Comparison of ENCODE assay signal across 1 cellular context in the genomic region with DNA sequence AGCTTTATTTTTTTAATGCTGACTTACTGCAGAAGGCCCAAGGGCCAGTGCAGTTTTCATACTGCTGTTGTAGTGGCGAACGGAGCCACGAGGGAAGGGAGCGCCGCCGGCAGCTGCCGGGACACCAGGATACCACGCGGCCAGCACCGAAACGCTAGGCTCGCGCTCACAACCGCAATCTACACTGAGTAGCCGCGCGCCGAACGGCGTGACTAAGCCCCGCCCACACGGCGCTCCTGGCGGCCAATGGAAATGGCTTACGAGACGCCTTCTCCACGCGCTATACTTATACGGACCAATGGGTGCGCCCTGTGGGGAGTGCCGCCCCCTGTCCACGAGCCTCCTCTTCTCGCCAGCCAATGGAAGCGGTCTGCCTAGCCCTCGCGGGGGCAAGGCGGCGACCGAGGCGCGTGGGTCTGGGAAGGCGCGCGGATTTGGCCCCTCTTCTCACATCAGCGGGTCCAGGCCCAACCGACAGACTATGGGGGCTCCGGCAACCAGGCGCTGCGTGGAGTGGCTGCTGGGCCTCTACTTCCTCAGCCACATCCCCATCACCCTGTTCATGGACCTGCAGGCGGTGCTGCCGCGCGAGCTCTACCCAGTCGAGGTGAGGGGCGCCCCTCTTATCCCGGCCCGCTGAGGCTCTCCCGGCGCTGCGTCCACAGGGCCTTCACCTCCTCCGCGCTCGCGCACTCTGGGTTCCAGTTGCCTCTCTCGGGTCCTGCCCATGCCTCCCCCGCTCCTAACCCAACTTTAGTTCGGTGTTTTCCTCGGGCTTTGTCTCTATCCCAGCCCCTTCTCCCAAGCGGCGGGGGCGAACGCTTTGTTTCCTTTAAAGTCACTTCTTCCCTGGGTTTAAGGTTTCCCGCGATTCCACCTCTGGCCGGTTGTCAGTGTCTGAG.
TF ChIP-seq lines count a peak whose summit lies in the region.

A gene (plus strand): TSS at position 442 of the 902 bp plus-strand sequence. CDS start 40 bp downstream, at position 482.

TF ChIP-seq in K562, 482 proteins besides CTCF, POLR2A, EP300 and RAD21 (continued from another document and continues in another):
- TF ChIP-seq, protein P1, sequence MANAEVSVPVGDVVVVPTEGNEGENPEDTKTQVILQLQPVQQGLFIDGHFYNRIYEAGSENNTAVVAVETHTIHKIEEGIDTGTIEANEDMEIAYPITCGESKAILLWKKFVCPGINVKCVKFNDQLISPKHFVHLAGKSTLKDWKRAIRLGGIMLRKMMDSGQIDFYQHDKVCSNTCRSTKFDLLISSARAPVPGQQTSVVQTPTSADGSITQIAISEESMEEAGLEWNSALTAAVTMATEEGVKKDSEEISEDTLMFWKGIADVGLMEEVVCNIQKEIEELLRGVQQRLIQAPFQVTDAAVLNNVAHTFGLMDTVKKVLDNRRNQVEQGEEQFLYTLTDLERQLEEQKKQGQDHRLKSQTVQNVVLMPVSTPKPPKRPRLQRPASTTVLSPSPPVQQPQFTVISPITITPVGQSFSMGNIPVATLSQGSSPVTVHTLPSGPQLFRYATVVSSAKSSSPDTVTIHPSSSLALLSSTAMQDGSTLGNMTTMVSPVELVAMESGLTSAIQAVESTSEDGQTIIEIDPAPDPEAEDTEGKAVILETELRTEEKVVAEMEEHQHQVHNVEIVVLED (CRISPR knock-in tag; IDR thresholded peaks at IDR 0.05): peak; percentile 77
- TF ChIP-seq STAG1 (CRISPR knock-in tag; IDR thresholded peaks at IDR 0.05; ENCODE audit: borderline replicate concordance): no peak
- TF ChIP-seq POLR2B (IDR thresholded peaks at IDR 0.05; ENCODE audit: low read depth, partially characterized antibody): no peak
- peak in 1 of 2 experiments; percentile 43; a peak in 1 of 3 replicates for TF ChIP-seq CBX3 (IDR thresholded peaks at IDR 0.05; ENCODE audit: borderline replicate concordance in 1 of 2, low read length in 2 of 2)
- TF ChIP-seq, protein P2, sequence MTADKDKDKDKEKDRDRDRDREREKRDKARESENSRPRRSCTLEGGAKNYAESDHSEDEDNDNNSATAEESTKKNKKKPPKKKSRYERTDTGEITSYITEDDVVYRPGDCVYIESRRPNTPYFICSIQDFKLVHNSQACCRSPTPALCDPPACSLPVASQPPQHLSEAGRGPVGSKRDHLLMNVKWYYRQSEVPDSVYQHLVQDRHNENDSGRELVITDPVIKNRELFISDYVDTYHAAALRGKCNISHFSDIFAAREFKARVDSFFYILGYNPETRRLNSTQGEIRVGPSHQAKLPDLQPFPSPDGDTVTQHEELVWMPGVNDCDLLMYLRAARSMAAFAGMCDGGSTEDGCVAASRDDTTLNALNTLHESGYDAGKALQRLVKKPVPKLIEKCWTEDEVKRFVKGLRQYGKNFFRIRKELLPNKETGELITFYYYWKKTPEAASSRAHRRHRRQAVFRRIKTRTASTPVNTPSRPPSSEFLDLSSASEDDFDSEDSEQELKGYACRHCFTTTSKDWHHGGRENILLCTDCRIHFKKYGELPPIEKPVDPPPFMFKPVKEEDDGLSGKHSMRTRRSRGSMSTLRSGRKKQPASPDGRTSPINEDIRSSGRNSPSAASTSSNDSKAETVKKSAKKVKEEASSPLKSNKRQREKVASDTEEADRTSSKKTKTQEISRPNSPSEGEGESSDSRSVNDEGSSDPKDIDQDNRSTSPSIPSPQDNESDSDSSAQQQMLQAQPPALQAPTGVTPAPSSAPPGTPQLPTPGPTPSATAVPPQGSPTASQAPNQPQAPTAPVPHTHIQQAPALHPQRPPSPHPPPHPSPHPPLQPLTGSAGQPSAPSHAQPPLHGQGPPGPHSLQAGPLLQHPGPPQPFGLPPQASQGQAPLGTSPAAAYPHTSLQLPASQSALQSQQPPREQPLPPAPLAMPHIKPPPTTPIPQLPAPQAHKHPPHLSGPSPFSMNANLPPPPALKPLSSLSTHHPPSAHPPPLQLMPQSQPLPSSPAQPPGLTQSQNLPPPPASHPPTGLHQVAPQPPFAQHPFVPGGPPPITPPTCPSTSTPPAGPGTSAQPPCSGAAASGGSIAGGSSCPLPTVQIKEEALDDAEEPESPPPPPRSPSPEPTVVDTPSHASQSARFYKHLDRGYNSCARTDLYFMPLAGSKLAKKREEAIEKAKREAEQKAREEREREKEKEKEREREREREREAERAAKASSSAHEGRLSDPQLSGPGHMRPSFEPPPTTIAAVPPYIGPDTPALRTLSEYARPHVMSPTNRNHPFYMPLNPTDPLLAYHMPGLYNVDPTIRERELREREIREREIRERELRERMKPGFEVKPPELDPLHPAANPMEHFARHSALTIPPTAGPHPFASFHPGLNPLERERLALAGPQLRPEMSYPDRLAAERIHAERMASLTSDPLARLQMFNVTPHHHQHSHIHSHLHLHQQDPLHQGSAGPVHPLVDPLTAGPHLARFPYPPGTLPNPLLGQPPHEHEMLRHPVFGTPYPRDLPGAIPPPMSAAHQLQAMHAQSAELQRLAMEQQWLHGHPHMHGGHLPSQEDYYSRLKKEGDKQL (CRISPR knock-in tag; IDR thresholded peaks at IDR 0.05; ENCODE audit: borderline replicate concordance): no peak
- TF ChIP-seq TAF7 (tag; IDR thresholded peaks at IDR 0.05): peak; percentile 57; the same call in 1 of the 2 replicates
- TF ChIP-seq NR1H2 (CRISPR knock-in tag; IDR thresholded peaks at IDR 0.05): no peak
- TF ChIP-seq MCM2 (IDR thresholded peaks at IDR 0.05; ENCODE audit: low read depth): no peak
- no peak for TF ChIP-seq HOXB6 (CRISPR knock-in tag; IDR thresholded peaks at IDR 0.05; ENCODE audit: borderline replicate concordance)
- no peak for TF ChIP-seq BMI1 (IDR thresholded peaks at IDR 0.05; ENCODE audit: low read length)
- TF ChIP-seq, protein P3, sequence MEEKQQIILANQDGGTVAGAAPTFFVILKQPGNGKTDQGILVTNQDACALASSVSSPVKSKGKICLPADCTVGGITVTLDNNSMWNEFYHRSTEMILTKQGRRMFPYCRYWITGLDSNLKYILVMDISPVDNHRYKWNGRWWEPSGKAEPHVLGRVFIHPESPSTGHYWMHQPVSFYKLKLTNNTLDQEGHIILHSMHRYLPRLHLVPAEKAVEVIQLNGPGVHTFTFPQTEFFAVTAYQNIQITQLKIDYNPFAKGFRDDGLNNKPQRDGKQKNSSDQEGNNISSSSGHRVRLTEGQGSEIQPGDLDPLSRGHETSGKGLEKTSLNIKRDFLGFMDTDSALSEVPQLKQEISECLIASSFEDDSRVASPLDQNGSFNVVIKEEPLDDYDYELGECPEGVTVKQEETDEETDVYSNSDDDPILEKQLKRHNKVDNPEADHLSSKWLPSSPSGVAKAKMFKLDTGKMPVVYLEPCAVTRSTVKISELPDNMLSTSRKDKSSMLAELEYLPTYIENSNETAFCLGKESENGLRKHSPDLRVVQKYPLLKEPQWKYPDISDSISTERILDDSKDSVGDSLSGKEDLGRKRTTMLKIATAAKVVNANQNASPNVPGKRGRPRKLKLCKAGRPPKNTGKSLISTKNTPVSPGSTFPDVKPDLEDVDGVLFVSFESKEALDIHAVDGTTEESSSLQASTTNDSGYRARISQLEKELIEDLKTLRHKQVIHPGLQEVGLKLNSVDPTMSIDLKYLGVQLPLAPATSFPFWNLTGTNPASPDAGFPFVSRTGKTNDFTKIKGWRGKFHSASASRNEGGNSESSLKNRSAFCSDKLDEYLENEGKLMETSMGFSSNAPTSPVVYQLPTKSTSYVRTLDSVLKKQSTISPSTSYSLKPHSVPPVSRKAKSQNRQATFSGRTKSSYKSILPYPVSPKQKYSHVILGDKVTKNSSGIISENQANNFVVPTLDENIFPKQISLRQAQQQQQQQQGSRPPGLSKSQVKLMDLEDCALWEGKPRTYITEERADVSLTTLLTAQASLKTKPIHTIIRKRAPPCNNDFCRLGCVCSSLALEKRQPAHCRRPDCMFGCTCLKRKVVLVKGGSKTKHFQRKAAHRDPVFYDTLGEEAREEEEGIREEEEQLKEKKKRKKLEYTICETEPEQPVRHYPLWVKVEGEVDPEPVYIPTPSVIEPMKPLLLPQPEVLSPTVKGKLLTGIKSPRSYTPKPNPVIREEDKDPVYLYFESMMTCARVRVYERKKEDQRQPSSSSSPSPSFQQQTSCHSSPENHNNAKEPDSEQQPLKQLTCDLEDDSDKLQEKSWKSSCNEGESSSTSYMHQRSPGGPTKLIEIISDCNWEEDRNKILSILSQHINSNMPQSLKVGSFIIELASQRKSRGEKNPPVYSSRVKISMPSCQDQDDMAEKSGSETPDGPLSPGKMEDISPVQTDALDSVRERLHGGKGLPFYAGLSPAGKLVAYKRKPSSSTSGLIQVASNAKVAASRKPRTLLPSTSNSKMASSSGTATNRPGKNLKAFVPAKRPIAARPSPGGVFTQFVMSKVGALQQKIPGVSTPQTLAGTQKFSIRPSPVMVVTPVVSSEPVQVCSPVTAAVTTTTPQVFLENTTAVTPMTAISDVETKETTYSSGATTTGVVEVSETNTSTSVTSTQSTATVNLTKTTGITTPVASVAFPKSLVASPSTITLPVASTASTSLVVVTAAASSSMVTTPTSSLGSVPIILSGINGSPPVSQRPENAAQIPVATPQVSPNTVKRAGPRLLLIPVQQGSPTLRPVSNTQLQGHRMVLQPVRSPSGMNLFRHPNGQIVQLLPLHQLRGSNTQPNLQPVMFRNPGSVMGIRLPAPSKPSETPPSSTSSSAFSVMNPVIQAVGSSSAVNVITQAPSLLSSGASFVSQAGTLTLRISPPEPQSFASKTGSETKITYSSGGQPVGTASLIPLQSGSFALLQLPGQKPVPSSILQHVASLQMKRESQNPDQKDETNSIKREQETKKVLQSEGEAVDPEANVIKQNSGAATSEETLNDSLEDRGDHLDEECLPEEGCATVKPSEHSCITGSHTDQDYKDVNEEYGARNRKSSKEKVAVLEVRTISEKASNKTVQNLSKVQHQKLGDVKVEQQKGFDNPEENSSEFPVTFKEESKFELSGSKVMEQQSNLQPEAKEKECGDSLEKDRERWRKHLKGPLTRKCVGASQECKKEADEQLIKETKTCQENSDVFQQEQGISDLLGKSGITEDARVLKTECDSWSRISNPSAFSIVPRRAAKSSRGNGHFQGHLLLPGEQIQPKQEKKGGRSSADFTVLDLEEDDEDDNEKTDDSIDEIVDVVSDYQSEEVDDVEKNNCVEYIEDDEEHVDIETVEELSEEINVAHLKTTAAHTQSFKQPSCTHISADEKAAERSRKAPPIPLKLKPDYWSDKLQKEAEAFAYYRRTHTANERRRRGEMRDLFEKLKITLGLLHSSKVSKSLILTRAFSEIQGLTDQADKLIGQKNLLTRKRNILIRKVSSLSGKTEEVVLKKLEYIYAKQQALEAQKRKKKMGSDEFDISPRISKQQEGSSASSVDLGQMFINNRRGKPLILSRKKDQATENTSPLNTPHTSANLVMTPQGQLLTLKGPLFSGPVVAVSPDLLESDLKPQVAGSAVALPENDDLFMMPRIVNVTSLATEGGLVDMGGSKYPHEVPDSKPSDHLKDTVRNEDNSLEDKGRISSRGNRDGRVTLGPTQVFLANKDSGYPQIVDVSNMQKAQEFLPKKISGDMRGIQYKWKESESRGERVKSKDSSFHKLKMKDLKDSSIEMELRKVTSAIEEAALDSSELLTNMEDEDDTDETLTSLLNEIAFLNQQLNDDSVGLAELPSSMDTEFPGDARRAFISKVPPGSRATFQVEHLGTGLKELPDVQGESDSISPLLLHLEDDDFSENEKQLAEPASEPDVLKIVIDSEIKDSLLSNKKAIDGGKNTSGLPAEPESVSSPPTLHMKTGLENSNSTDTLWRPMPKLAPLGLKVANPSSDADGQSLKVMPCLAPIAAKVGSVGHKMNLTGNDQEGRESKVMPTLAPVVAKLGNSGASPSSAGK (IDR thresholded peaks at IDR 0.05): peak; percentile 94
- 0 out of 2 replicates have a peak, but pooled peaks have one; percentile 28 for TF ChIP-seq GATAD2A (IDR thresholded peaks at IDR 0.05)
- no peak for TF ChIP-seq KDM1A (IDR thresholded peaks at IDR 0.05)
- TF ChIP-seq, protein P4, sequence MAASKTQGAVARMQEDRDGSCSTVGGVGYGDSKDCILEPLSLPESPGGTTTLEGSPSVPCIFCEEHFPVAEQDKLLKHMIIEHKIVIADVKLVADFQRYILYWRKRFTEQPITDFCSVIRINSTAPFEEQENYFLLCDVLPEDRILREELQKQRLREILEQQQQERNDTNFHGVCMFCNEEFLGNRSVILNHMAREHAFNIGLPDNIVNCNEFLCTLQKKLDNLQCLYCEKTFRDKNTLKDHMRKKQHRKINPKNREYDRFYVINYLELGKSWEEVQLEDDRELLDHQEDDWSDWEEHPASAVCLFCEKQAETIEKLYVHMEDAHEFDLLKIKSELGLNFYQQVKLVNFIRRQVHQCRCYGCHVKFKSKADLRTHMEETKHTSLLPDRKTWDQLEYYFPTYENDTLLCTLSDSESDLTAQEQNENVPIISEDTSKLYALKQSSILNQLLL (CRISPR knock-in tag; IDR thresholded peaks at IDR 0.05; ENCODE audit: borderline replicate concordance): no peak
- no peak for TF ChIP-seq NUFIP1 (IDR thresholded peaks at IDR 0.05; ENCODE audit: partially characterized antibody)
- TF ChIP-seq, protein P5, sequence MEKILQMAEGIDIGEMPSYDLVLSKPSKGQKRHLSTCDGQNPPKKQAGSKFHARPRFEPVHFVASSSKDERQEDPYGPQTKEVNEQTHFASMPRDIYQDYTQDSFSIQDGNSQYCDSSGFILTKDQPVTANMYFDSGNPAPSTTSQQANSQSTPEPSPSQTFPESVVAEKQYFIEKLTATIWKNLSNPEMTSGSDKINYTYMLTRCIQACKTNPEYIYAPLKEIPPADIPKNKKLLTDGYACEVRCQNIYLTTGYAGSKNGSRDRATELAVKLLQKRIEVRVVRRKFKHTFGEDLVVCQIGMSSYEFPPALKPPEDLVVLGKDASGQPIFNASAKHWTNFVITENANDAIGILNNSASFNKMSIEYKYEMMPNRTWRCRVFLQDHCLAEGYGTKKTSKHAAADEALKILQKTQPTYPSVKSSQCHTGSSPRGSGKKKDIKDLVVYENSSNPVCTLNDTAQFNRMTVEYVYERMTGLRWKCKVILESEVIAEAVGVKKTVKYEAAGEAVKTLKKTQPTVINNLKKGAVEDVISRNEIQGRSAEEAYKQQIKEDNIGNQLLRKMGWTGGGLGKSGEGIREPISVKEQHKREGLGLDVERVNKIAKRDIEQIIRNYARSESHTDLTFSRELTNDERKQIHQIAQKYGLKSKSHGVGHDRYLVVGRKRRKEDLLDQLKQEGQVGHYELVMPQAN (IDR thresholded peaks at IDR 0.05; ENCODE audit: borderline replicate concordance): peak; percentile 59
- no peak for TF ChIP-seq DDX20 (tag; IDR thresholded peaks at IDR 0.05; ENCODE audit: low read depth)
- TF ChIP-seq CXXC5 (CRISPR knock-in tag; IDR thresholded peaks at IDR 0.05): peak; percentile 97
- TF ChIP-seq PHB2 (IDR thresholded peaks at IDR 0.05; ENCODE audit: low read depth): no peak
- TF ChIP-seq, protein P6, sequence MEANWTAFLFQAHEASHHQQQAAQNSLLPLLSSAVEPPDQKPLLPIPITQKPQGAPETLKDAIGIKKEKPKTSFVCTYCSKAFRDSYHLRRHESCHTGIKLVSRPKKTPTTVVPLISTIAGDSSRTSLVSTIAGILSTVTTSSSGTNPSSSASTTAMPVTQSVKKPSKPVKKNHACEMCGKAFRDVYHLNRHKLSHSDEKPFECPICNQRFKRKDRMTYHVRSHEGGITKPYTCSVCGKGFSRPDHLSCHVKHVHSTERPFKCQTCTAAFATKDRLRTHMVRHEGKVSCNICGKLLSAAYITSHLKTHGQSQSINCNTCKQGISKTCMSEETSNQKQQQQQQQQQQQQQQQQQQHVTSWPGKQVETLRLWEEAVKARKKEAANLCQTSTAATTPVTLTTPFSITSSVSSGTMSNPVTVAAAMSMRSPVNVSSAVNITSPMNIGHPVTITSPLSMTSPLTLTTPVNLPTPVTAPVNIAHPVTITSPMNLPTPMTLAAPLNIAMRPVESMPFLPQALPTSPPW (CRISPR knock-in tag; IDR thresholded peaks at IDR 0.05): peak; percentile 81
- no peak for TF ChIP-seq ZNF445 (CRISPR knock-in tag; IDR thresholded peaks at IDR 0.05; ENCODE audit: low read depth)
